18 cellular contexts compared by ENCODE assay signal in genomic region chr22:36036167-36036624, GRCh38. TPM values are rescaled to one million over a fixed set of nuclear protein-coding genes. Genes with fewer than 3 reads are reported as not detected.
A peak's percentile ranks its signal among the peaks of the same experiment; 100 is the strongest.
DNase-seq lines count a peak whose midpoint lies in the region; ATAC-seq, FAIRE-seq and TF ChIP-seq lines count a peak whose summit lies in the region.
"Had no signal": no experiment of that assay in that cellular context is flagged by ENCODE, and none has a peak within 500 bp of the region (broad histone marks: within the 10 kb centered on the region; RNA-seq: fewer than 3 reads in every experiment).

No MANE protein-coding gene starts in this region.

- H3K27ac ChIP-seq in K562 (ENCODE audit: extremely low read depth, low read depth, low read length) (no peak overlapping the region; the same call in 2 of the 3 replicates), prostate gland (peak overlapping the region in 1 of 2 donors; percentile 3)
- H3K27ac ChIP-seq: SK-N-MC, tibial nerve had no signal

- intact Hi-C loops in K562 (cut with micrococcal nuclease) (no loop called here), prostate gland (cut with DNase I) (no loop called here)

- peak overlapping the region in 1 of 2 experiments; percentile 48; a peak in 1 of 4 replicates for H3K9ac ChIP-seq in K562 (ENCODE audit: insufficient read depth in 1 of 2, low read depth in 2 of 2, low read length in 2 of 2)

- H3K36me3 ChIP-seq in HAP-1 (replicated peaks) (no peaks in the 10 kb centered on the region), K562 (ENCODE audit: control insufficient read depth, insufficient read depth, low read length) (no peaks in the 10 kb centered on the region), neuron (ENCODE audit: insufficient read depth, low read length) (no peaks in the 10 kb centered on the region), prostate gland (no peaks in the 10 kb centered on the region)
- H3K36me3 ChIP-seq: tibial nerve had no signal

- peaks cover 24% of the 10 kb centered on the region for H3K4me1 ChIP-seq in HAP-1
- H3K4me1 ChIP-seq in K562 (replicated peaks in 1 of 2; ENCODE audit: control insufficient read depth in 2 of 2, insufficient read depth in 2 of 2, low read length in 2 of 2): peaks cover 0 to 16% of the 10 kb centered on the region in 2 experiments; a peak in 4 of 5 replicates
- peaks cover 13% of the 10 kb centered on the region for H3K4me1 ChIP-seq in neuron (ENCODE audit: insufficient read depth, low read length)
- no peaks in the 10 kb centered on the region for H3K4me1 ChIP-seq in prostate gland (replicated peaks)

- TF ChIP-seq RAD21 in K562 (CRISPR knock-in tag; conservative IDR thresholded peaks at IDR 0.05 in 1 of 2, IDR thresholded peaks at IDR 0.05 in 1 of 2): no peak

- H3K4me2 ChIP-seq in K562 (ENCODE audit: insufficient read depth, low read length): peak overlapping the region; percentile 51

- H4K20me1 ChIP-seq in K562 (replicated peaks; ENCODE audit: control insufficient read depth, insufficient read depth, low read length): no peaks in the 10 kb centered on the region

- DNase-seq in HAP-1 (ENCODE audit: low spot score in 2 of 2) (peak; percentile 46 to 58), NCI-H2081 treated with DMSO at 0.1 percent for 48 hours (lab: John Stamatoyannopoulos, UW) (peak; percentile 57), K562 (ENCODE audit: extremely low read depth in 1 of 4, low spot score in 3 of 4) (no peak), SIG-M5 (lab: John Stamatoyannopoulos, UW) (no peak), prostate gland (ENCODE audit: low spot score) (no peak)
- DNase-seq in stimulated activated CD4-positive, alpha-beta T cell treated with anti-CD3 and anti-CD28 coated beads, Interleukin-1b, Interleukin-23, amount 100 ng/mL, for 48 hours: no peak
- no peak for DNase-seq in activated CD4-positive, alpha-beta T cell treated with anti-CD3 and anti-CD28 coated beads for 1 hour
- DNase-seq: activated gamma-delta T cell, anterior cingulate cortex, Calu3, Kasumi-1, kidney glomerular epithelial cell, NCI-H2171 treated with DMSO at 0.1 percent for 48 hours had no signal

- CTCF ChIA-PET in K562 (lab: Yijun Ruan, JAX; ENCODE audit: low intra/inter-chr PET ratio): no interaction called here

- no TSS peak for BruUV-seq in K562 (replicated peaks; lab: Mats Ljungman, UMichigan)

- ATAC-seq in K562: peak; percentile 39; the same call in 2 of the 3 replicates
- ATAC-seq: esophagus mucosa had no signal

- H2AFZ ChIP-seq in K562 (ENCODE audit: low read depth, low read length) (peak overlapping the region; percentile 91), neuron (ENCODE audit: low read depth, low read length) (peak overlapping the region; percentile 3)

- H3K27me3 ChIP-seq in HAP-1 (ENCODE audit: low read depth): no peaks in the 10 kb centered on the region
- no peaks in the 10 kb centered on the region for H3K27me3 ChIP-seq in K562 (ENCODE audit: control insufficient read depth in 2 of 2, insufficient read depth in 2 of 2, low read length in 2 of 2)
- no peaks in the 10 kb centered on the region for H3K27me3 ChIP-seq in neuron (ENCODE audit: insufficient read depth, low read length)
- no peaks in the 10 kb centered on the region for H3K27me3 ChIP-seq in prostate gland (replicated peaks; ENCODE audit: insufficient read depth)
- H3K27me3 ChIP-seq: tibial nerve had no signal

- FAIRE-seq in K562 (lab: Jason Lieb, UNC): peak; percentile 57
- FAIRE-seq: GM18507 had no signal

- no peak for TF ChIP-seq POLR2A in K562 (conservative IDR thresholded peaks at IDR 0.05)
- TF ChIP-seq POLR2A in prostate gland (IDR thresholded peaks at IDR 0.05): no peak

- no peak overlapping the region for H3K4me3 ChIP-seq in HAP-1
- H3K4me3 ChIP-seq in K562: no peak overlapping the region
- no peak overlapping the region for H3K4me3 ChIP-seq in neuron (ENCODE audit: low read length)
- H3K4me3 ChIP-seq in prostate gland: no peak overlapping the region
- H3K4me3 ChIP-seq: SK-N-MC, tibial nerve had no signal

- H3K9me1 ChIP-seq in K562 (ENCODE audit: control insufficient read depth, insufficient read depth, low read length): no peaks in the 10 kb centered on the region

- no peak for TF ChIP-seq EP300 in K562 (IDR thresholded peaks at IDR 0.05; ENCODE audit: low read length)

- in situ Hi-C loops in HAP-1 (cut with MboI; ENCODE audit: low sequenced_read_pairs): no loop called here
- in situ Hi-C loops in K562 (cut with MboI): no loop called here

- 9% methylated on average over 6 of the region's 6 CpGs for WGBS in K562 (ENCODE audit: insufficient coverage, low coverage, missing lambda C conversion rate)
- 32% methylated on average over 6 of the region's 6 CpGs for WGBS in prostate gland

- no peaks in the 10 kb centered on the region for H3K79me2 ChIP-seq in K562 (ENCODE audit: control insufficient read depth, insufficient read depth, low read length)

- TF ChIP-seq CTCF in K562 (IDR thresholded peaks at IDR 0.05 in 2 of 3, conservative IDR thresholded peaks at IDR 0.05 in 1 of 3; ENCODE audit: insufficient read depth in 2 of 3, low read depth in 1 of 3, low read length in 3 of 3): no peak
- TF ChIP-seq CTCF in prostate gland (IDR thresholded peaks at IDR 0.05): no peak

- no peaks in the 10 kb centered on the region for H3K9me3 ChIP-seq in HAP-1
- H3K9me3 ChIP-seq in K562 (replicated peaks; ENCODE audit: control insufficient read depth, insufficient read depth, low read depth, low read length): no peaks in the 10 kb centered on the region
- no peaks in the 10 kb centered on the region for H3K9me3 ChIP-seq in neuron (ENCODE audit: low read length)
- no peaks in the 10 kb centered on the region for H3K9me3 ChIP-seq in prostate gland
- H3K9me3 ChIP-seq: tibial nerve had no signal

- POLR2A ChIA-PET in K562 (lab: Yijun Ruan, JAX): interaction anchor here (0.7 to 1.3 kb wide), 2 partner anchors 8 to 16 kb away, joined by 3 read pairs; partner anchors contain the start of gene RBFOX2

TF ChIP-seq in K562, 482 proteins besides CTCF, POLR2A, EP300 and RAD21 (continues in another document):
- TF ChIP-seq BHLHE40 (IDR thresholded peaks at IDR 0.05; ENCODE audit: low read length) (0 out of 2 replicates have a peak, but pooled peaks have one; percentile 17), L3MBTL2 (IDR thresholded peaks at IDR 0.05) (peak; percentile 76)

RNA-seq across cellular contexts. Expression of gene RBFOX2, which starts 7.6 kb away (rescaled TPM):
- total RNA-seq in K562 (2011; cell fraction: chromatin; rRNA removed; ENCODE audit: low replicate concordance): 27.6 and 35.3 TPM in 2 replicates
- total RNA-seq in K562 (2011; cell fraction: nucleolus; rRNA removed): 13.7 and 15.8 TPM in 2 replicates
- 26.1 and 42.0 TPM in 2 replicates for total RNA-seq in K562 (2011; cell fraction: nucleoplasm; rRNA removed)
- total RNA-seq in K562 (2014; rRNA removed) (17.5 and 19.1 TPM in 2 replicates), K562 (2014; rRNA removed; fragmentation: Illumina TruSeq; extraction: Trizol) (13.4 and 14.3 TPM in 2 replicates), K562 (2015; rRNA removed; fragmentation: Illumina TruSeq; extraction: Trizol) (13.6 and 13.9 TPM in 2 replicates), K562 (2021) (19.5 and 20.8 TPM in 2 replicates), prostate gland (10 to 100 TPM; 59.8 to 79.4 TPM)
- polyA plus RNA-seq in K562 (2011; rRNA removed) (24.8 and 26.2 TPM in 2 replicates), K562 (2014; fragmentation: Illumina TruSeq; extraction: Trizol) (18.3 and 19.9 TPM in 2 replicates), K562 (2014; fragmentation: Nextera tagmentation; extraction: Ambion mirVana) (1 to 10 TPM; 5.8 to 8.0 TPM), K562 (2014; rRNA removed) (13.9 and 14.2 TPM in 2 replicates)
- polyA plus RNA-seq in K562 (2011; cell fraction: cytosol; rRNA removed): 28.2 and 34.2 TPM in 2 replicates
- 38.7 and 42.9 TPM in 2 replicates for polyA plus RNA-seq in K562 (2011; cell fraction: nucleus; rRNA removed)
- 15.4 and 16.5 TPM in 2 replicates for polyA plus RNA-seq in K562 (2012)
- 41.5 and 46.9 TPM in 2 replicates for polyA minus RNA-seq in K562 (2011; rRNA and poly(A)+ RNA removed)
- polyA minus RNA-seq in K562 (2011; cell fraction: cytosol; rRNA and poly(A)+ RNA removed): 8.9 and 17.0 TPM in 2 replicates
- 24.9 and 34.4 TPM in 2 replicates for polyA minus RNA-seq in K562 (2011; cell fraction: nucleus; rRNA and poly(A)+ RNA removed)

Comparison
In these comparisons a context has a peak if more than half of its experiments do, and no peak if none do; other contexts are left out.
1. DNase-seq: peak in HAP-1 (2 of 2) and NCI-H2081 treated with DMSO at 0.1 percent for 48 hours (single experiment); none in K562 (0 of 4), SIG-M5 (single experiment), stimulated activated CD4-positive, alpha-beta T cell treated with anti-CD3 and anti-CD28 coated beads, Interleukin-1b, Interleukin-23, amount 100 ng/mL, for 48 hours (single experiment), activated CD4-positive, alpha-beta T cell treated with anti-CD3 and anti-CD28 coated beads for 1 hour (single experiment) and prostate gland (single experiment).